24 cellular contexts compared by ENCODE assay signal in genomic region chr17:67448449-67448848, GRCh38.
DNase-seq lines count a peak whose midpoint lies in the region; ATAC-seq, FAIRE-seq and TF ChIP-seq lines count a peak whose summit lies in the region.
"Had no signal": no experiment of that assay in that cellular context is flagged by ENCODE, and none has a peak within 500 bp of the region (broad histone marks: within the 10 kb centered on the region; RNA-seq: fewer than 3 reads in every experiment).

No MANE protein-coding gene starts in this region.

- CTCF ChIA-PET in activated naive CD4-positive, alpha-beta T cell treated with anti-CD3 and anti-CD28 coated beads, Interleukin-2, amount 10 ng/mL, durations not matched to agents 7 days and 5 days (lab: Charles Lee), result interaction anchor here (1.5 kb wide), 1 partner anchor 27 kb away, joined by 5 read pairs; no protein-coding TSS in a partner anchor
- CTCF ChIA-PET in GM12878 (lab: Yijun Ruan, JAX), result no interaction called here

- H3K36me3 ChIP-seq in DOHH2 (ENCODE audit: control insufficient read depth, low read length) (no peaks in the 10 kb centered on the region), GM12878 (ENCODE audit: control insufficient read depth in 2 of 2, insufficient read depth in 2 of 2, low read length in 1 of 2) (no peaks in the 10 kb centered on the region; a peak in 2 of 4 replicates)
- H3K36me3 ChIP-seq: colonic mucosa, heart right ventricle, ovary had no signal

- no peak for TF ChIP-seq EP300 in GM12878 (IDR thresholded peaks at IDR 0.05; ENCODE audit: borderline replicate concordance in 1 of 2, control insufficient read depth in 1 of 2, low read depth in 2 of 2, low read length in 2 of 2)

- peak overlapping the region; percentile 51 for H3K4me3 ChIP-seq in DOHH2 (ENCODE audit: low read length)
- no peak overlapping the region for H3K4me3 ChIP-seq in GM12878
- H3K4me3 ChIP-seq: colonic mucosa, heart right ventricle, lung, ovary, SK-N-MC, smooth muscle cell had no signal

- no peak for TF ChIP-seq RAD21 in GM12878 (IDR thresholded peaks at IDR 0.05; ENCODE audit: insufficient read depth, low read depth, low read length)

- RAD21 ChIA-PET in GM12878 (lab: Charles Lee; ENCODE audit: unreplicated experiment), result interaction anchor here (1.3 kb wide), 1 partner anchor 72 kb away, joined by 3 read pairs; no protein-coding TSS in a partner anchor

- TF ChIP-seq CTCF in DOHH2 (IDR thresholded peaks at IDR 0.05; ENCODE audit: low read depth, low read length, poor library complexity, severe bottlenecking) (no peak), GM12878 (IDR thresholded peaks at IDR 0.05 in 2 of 3, conservative IDR thresholded peaks at IDR 0.05 in 1 of 3; ENCODE audit: control insufficient read depth in 2 of 3, extremely low read depth in 1 of 3, insufficient read depth in 1 of 3, low read depth in 3 of 3, low read length in 3 of 3) (no peak)

- no TSS peak for BruUV-seq in GM12878 (replicated peaks; lab: Mats Ljungman, UMichigan)

- H3K27me3 Mint-ChIP-seq in activated naive CD4-positive, alpha-beta T cell treated with anti-CD3 and anti-CD28 coated beads, Interleukin-2, amount 10 ng/mL, durations not matched to agents 7 days and 5 days, result no peaks in the 10 kb centered on the region
- H3K27me3 Mint-ChIP-seq: type B pancreatic cell had no signal

- ATAC-seq in GM12878 (no peak), GM19395 (IDR thresholded peaks at IDR 0.05; ENCODE audit: unreplicated experiment) (no peak), HG03025 (IDR thresholded peaks at IDR 0.05; ENCODE audit: low FRiP score, unreplicated experiment) (no peak)
- no peak for ATAC-seq in stimulated activated effector memory CD8-positive, alpha-beta T cell treated with anti-CD3 and anti-CD28 coated beads, Interleukin-12 subunit alpha, Interleukin-12 subunit beta, amount 100 ng/mL, for 72 hours
- ATAC-seq: heart right ventricle had no signal

- H3K4me2 ChIP-seq in DOHH2 (ENCODE audit: low read length) (peak overlapping the region; percentile 65), GM12878 (ENCODE audit: control insufficient read depth, insufficient read depth) (no peak overlapping the region)
- H3K4me2 ChIP-seq: smooth muscle cell had no signal

- 39% methylated on average over 7 of the region's 7 CpGs for WGBS in GM12878 (ENCODE audit: insufficient coverage, insufficient replicate concordance, low lambda C conversion rate, missing lambda C conversion rate)

- no peaks in the 10 kb centered on the region for H3K9me3 ChIP-seq in DOHH2 (ENCODE audit: control insufficient read depth, insufficient read depth, low read length)
- no peaks in the 10 kb centered on the region; the same call in 2 of the 3 replicates for H3K9me3 ChIP-seq in GM12878 (replicated peaks; ENCODE audit: control insufficient read depth, insufficient read depth, low read length)
- H3K9me3 ChIP-seq: colonic mucosa, heart right ventricle, ovary had no signal

- H3K4me1 ChIP-seq in DOHH2 (ENCODE audit: control insufficient read depth, low read length) (peaks cover 57% of the 10 kb centered on the region), GM12878 (ENCODE audit: control insufficient read depth, insufficient read depth, low read length) (peaks cover 17% of the 10 kb centered on the region)
- H3K4me1 ChIP-seq: colonic mucosa had no signal

- peaks cover 2% of the 10 kb centered on the region for H3K9me3 Mint-ChIP-seq in activated naive CD4-positive, alpha-beta T cell treated with anti-CD3 and anti-CD28 coated beads, Interleukin-2, amount 10 ng/mL, durations not matched to agents 7 days and 5 days
- no peaks in the 10 kb centered on the region for H3K9me3 Mint-ChIP-seq in stimulated activated effector memory CD8-positive, alpha-beta T cell treated with anti-CD3 and anti-CD28 coated beads, Interleukin-12 subunit alpha, Interleukin-12 subunit beta, amount 100 ng/mL, for 72 hours
- H3K9me3 Mint-ChIP-seq: type B pancreatic cell had no signal

- peaks cover 77% of the 10 kb centered on the region for H3K4me1 Mint-ChIP-seq in activated naive CD4-positive, alpha-beta T cell treated with anti-CD3 and anti-CD28 coated beads, Interleukin-2, amount 10 ng/mL, durations not matched to agents 7 days and 5 days
- peaks cover 73% of the 10 kb centered on the region for H3K4me1 Mint-ChIP-seq in stimulated activated effector memory CD8-positive, alpha-beta T cell treated with anti-CD3 and anti-CD28 coated beads, Interleukin-12 subunit alpha, Interleukin-12 subunit beta, amount 100 ng/mL, for 72 hours

- H4K20me1 ChIP-seq in DOHH2 (ENCODE audit: control insufficient read depth, insufficient read depth, low read depth, low read length) (no peaks in the 10 kb centered on the region), GM12878 (ENCODE audit: control insufficient read depth, insufficient read depth) (no peaks in the 10 kb centered on the region)

- no peak for DNase-seq in activated naive CD4-positive, alpha-beta T cell treated with anti-CD3 and anti-CD28 coated beads, Interleukin-2, amount 10 ng/mL, durations not matched to agents 7 days and 5 days
- no peak for DNase-seq in activated naive CD4-positive, alpha-beta T cell treated with anti-CD3 and anti-CD28 coated beads, Interleukin-2, amount 50 U/mL, for 16 hours
- no peak for DNase-seq in GM12878 (ENCODE audit: low read depth, low spot score)
- no peak for DNase-seq in stimulated activated effector memory CD8-positive, alpha-beta T cell treated with anti-CD3 and anti-CD28 coated beads, Interleukin-12 subunit alpha, Interleukin-12 subunit beta, amount 100 ng/mL, for 72 hours (ENCODE audit: low spot score in 2 of 2)
- DNase-seq: activated gamma-delta T cell; anterior cingulate cortex; colonic mucosa; effector CD8-positive, alpha-beta T cell; heart right ventricle; MV-4-11; NCI-H446 treated with DMSO at 0.1 percent for 48 hours; ovary; retina; stimulated activated CD4-positive, alpha-beta T cell treated with anti-CD3 and anti-CD28 coated beads, Interleukin-1b, Interleukin-23, amount 100 ng/mL, for 48 hours; stimulated activated CD8-positive, alpha-beta memory T cell treated with anti-CD3 and anti-CD28 coated beads, Interleukin-4, amount 100 ng/mL, for 48 hours; T-helper 2 cell had no signal

- TF ChIP-seq POLR2A in GM12878 (IDR thresholded peaks at IDR 0.05; ENCODE audit: low read depth, low read length), result no peak

- H3K79me2 ChIP-seq in DOHH2 (ENCODE audit: control insufficient read depth, low read length) (peaks cover 7% of the 10 kb centered on the region; the same call in 1 of the 2 replicates), GM12878 (ENCODE audit: control insufficient read depth, insufficient read depth, low read length) (peaks cover 11% of the 10 kb centered on the region)

- peaks cover 48% of the 10 kb centered on the region for H3K36me3 Mint-ChIP-seq in activated naive CD4-positive, alpha-beta T cell treated with anti-CD3 and anti-CD28 coated beads, Interleukin-2, amount 10 ng/mL, durations not matched to agents 7 days and 5 days
- peaks cover 5% of the 10 kb centered on the region for H3K36me3 Mint-ChIP-seq in stimulated activated effector memory CD8-positive, alpha-beta T cell treated with anti-CD3 and anti-CD28 coated beads, Interleukin-12 subunit alpha, Interleukin-12 subunit beta, amount 100 ng/mL, for 72 hours
- H3K36me3 Mint-ChIP-seq: type B pancreatic cell had no signal

- H3K9ac ChIP-seq in GM12878 (ENCODE audit: control insufficient read depth, insufficient read depth, low read length), result no peak overlapping the region

- peak; percentile 57 for FAIRE-seq in GM12878 (lab: Jason Lieb, UNC)
- FAIRE-seq: H1 had no signal

- H3K27me3 ChIP-seq in DOHH2 (ENCODE audit: control insufficient read depth, low read length) (no peaks in the 10 kb centered on the region), GM12878 (replicated peaks in 1 of 2; ENCODE audit: control insufficient read depth in 2 of 2, insufficient read depth in 2 of 2, low read length in 1 of 2) (no peaks in the 10 kb centered on the region)
- H3K27me3 ChIP-seq: colonic mucosa, heart right ventricle, ovary had no signal

- H2AFZ ChIP-seq in GM12878 (ENCODE audit: control insufficient read depth, low read depth, low read length), result no peak overlapping the region

- SMC1A ChIA-PET in GM12878 (lab: Charles Lee; ENCODE audit: uncharacterized antibody, unreplicated experiment), result interaction anchor here (1.3 kb wide), 1 partner anchor 16 kb away, joined by 3 read pairs; no protein-coding TSS in a partner anchor

- H3K27ac Mint-ChIP-seq in activated naive CD4-positive, alpha-beta T cell treated with anti-CD3 and anti-CD28 coated beads, Interleukin-2, amount 10 ng/mL, durations not matched to agents 7 days and 5 days, result peak overlapping the region; percentile 69
- peak overlapping the region; percentile 43 for H3K27ac Mint-ChIP-seq in stimulated activated effector memory CD8-positive, alpha-beta T cell treated with anti-CD3 and anti-CD28 coated beads, Interleukin-12 subunit alpha, Interleukin-12 subunit beta, amount 100 ng/mL, for 72 hours
- H3K27ac Mint-ChIP-seq: type B pancreatic cell had no signal

- no peaks in the 10 kb centered on the region for H3K9me2 ChIP-seq in DOHH2 (replicated peaks; ENCODE audit: control insufficient read depth, low read length)

- H3K27ac ChIP-seq in DOHH2 (ENCODE audit: low read depth, low read length), result no peak overlapping the region
- H3K27ac ChIP-seq in GM12878 (ENCODE audit: control insufficient read depth, insufficient read depth), result no peak overlapping the region
- H3K27ac ChIP-seq: colonic mucosa, ovary, SK-N-MC had no signal

- no peak overlapping the region for H3K4me3 Mint-ChIP-seq in activated naive CD4-positive, alpha-beta T cell treated with anti-CD3 and anti-CD28 coated beads, Interleukin-2, amount 10 ng/mL, durations not matched to agents 7 days and 5 days
- H3K4me3 Mint-ChIP-seq in stimulated activated effector memory CD8-positive, alpha-beta T cell treated with anti-CD3 and anti-CD28 coated beads, Interleukin-12 subunit alpha, Interleukin-12 subunit beta, amount 100 ng/mL, for 72 hours, result no peak overlapping the region
- H3K4me3 Mint-ChIP-seq: type B pancreatic cell had no signal

- in situ Hi-C loops in GM12878 (cut with MboI), result loop anchor here (25.0 kb wide), 1 partner anchor 736 kb away; no protein-coding TSS in a partner anchor

- H3F3A ChIP-seq in DOHH2 (ENCODE audit: control insufficient read depth, insufficient read depth), result peaks cover 13% of the 10 kb centered on the region; the same call in 1 of the 2 replicates

- intact Hi-C loops in GM12878 (cut with micrococcal nuclease; ENCODE audit: unreplicated experiment), result no loop called here

- POLR2A ChIA-PET in GM12878 (lab: Charles Lee), result no interaction called here

TF ChIP-seq in GM12878, 131 proteins besides CTCF, POLR2A, EP300 and RAD21:
- no peak for TF ChIP-seq ZNF207 (IDR thresholded peaks at IDR 0.05; ENCODE audit: borderline replicate concordance)
- TF ChIP-seq PAX5 (IDR thresholded peaks at IDR 0.05; ENCODE audit: borderline replicate concordance, low read depth, low read length), result no peak
- no peak for TF ChIP-seq ZSCAN29 (IDR thresholded peaks at IDR 0.05)
TF ChIP-seq in GM12878: peak in this region for 0.
